Comparison of ENCODE assay signal across 29 cellular contexts in the genomic region with DNA sequence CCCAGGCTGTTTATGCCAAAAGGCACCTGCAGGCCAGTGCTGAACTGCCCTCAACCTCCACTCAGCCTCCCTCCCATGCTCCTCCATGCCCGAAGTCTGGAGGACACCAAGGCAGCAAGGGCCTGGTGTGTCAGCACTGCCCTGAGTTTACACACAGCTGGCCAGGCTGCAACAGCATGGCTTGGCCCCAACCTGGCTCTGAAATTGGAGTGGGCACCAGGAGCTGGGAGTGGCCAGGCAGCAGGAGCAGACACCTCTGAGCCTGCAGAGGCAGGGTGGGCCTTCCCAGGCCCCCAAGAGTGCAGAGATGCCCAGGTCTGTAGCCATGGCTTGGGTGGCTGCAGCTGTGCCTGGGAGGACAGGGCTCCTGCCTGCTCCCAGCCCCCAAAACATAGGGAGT.
"Had no signal": no experiment of that assay in that cellular context is flagged by ENCODE, and none has a peak within 500 bp of the region (broad histone marks: within the 10 kb centered on the region; RNA-seq: fewer than 3 reads in every experiment).

No MANE protein-coding gene starts in this region.

- DNase-seq: naive thymus-derived CD4-positive, alpha-beta T cell; natural killer cell; nucleus accumbens; pancreas; psoas muscle; right cardiac atrium; right lobe of liver; sigmoid colon; small intestine; stimulated activated CD4-positive, alpha-beta T cell treated with anti-CD3 and anti-CD28 coated beads, Interleukin-12 subunit alpha, Interleukin-12 subunit beta, amount 100 ng/mL, for 4 hours; stimulated activated CD4-positive, alpha-beta T cell treated with anti-CD3 and anti-CD28 coated beads, Interleukin-1b, Interleukin-23, amount 100 ng/mL, for 48 hours; stimulated activated CD4-positive, alpha-beta T cell treated with anti-CD3 and anti-CD28 coated beads, Interleukin-4, amount 100 ng/mL, for 1 hour; stimulated activated CD4-positive, alpha-beta T cell treated with anti-CD3 and anti-CD28 coated beads, Interleukin-4, amount 100 ng/mL, for 4 hours; stimulated activated CD8-positive, alpha-beta memory T cell treated with anti-CD3 and anti-CD28 coated beads, Interleukin-4, amount 100 ng/mL, for 48 hours; stimulated activated naive CD4-positive, alpha-beta T cell; stimulated activated naive CD8-positive, alpha-beta T cell treated with anti-CD3 and anti-CD28 coated beads, Interleukin-15, amount 100 ng/mL, for 72 hours; stimulated activated naive CD8-positive, alpha-beta T cell treated with anti-CD3 and anti-CD28 coated beads, Interleukin-15, Interleukin-2, amounts not matched to agents 100 U/mL and 50 U/mL, for 24 hours; substantia nigra; testis; tibial artery; transverse colon; upper lobe of right lung; uterus had no signal

- H3K36me3 ChIP-seq: neutrophil, pancreas, right lobe of liver, sigmoid colon, suprapubic skin, tibial artery, transverse colon, upper lobe of right lung, uterus had no signal

- H3K27me3 Mint-ChIP-seq: progenitor cell of endocrine pancreas; stimulated activated memory B cell treated with anti-CD40 and anti-IgM and Interleukin-4, amounts not matched to agents 10 μg/mL and 1 μg/mL and 100 μg/mL, for 72 hours; stimulated activated naive CD8-positive, alpha-beta T cell treated with anti-CD3 and anti-CD28 coated beads, Interleukin-15, amount 100 ng/mL, for 72 hours; type B pancreatic cell had no signal

- H3K27ac Mint-ChIP-seq: naive thymus-derived CD4-positive, alpha-beta T cell; natural killer cell; nephron; progenitor cell of endocrine pancreas; stimulated activated memory B cell treated with anti-CD40 and anti-IgM and Interleukin-4, amounts not matched to agents 10 μg/mL and 1 μg/mL and 100 μg/mL, for 72 hours; stimulated activated naive CD8-positive, alpha-beta T cell treated with anti-CD3 and anti-CD28 coated beads, Interleukin-15, amount 100 ng/mL, for 72 hours; type B pancreatic cell had no signal

- H3K9me3 Mint-ChIP-seq: stimulated activated naive CD8-positive, alpha-beta T cell treated with anti-CD3 and anti-CD28 coated beads, Interleukin-15, amount 100 ng/mL, for 72 hours; type B pancreatic cell had no signal

- H3K4me3 Mint-ChIP-seq: naive thymus-derived CD4-positive, alpha-beta T cell; natural killer cell; nephron; stimulated activated memory B cell treated with anti-CD40 and anti-IgM and Interleukin-4, amounts not matched to agents 10 μg/mL and 1 μg/mL and 100 μg/mL, for 72 hours; stimulated activated naive CD8-positive, alpha-beta T cell treated with anti-CD3 and anti-CD28 coated beads, Interleukin-15, amount 100 ng/mL, for 72 hours; type B pancreatic cell had no signal

- H3K4me3 ChIP-seq: pancreas, psoas muscle, right lobe of liver, sigmoid colon, suprapubic skin, testis, tibial artery, transverse colon, upper lobe of right lung, uterus had no signal

- H3K4me1 ChIP-seq: pancreas, psoas muscle, right lobe of liver, sigmoid colon, suprapubic skin, testis, tibial artery, transverse colon, upper lobe of right lung, uterus had no signal

- H3K27ac ChIP-seq: neutrophil, pancreas, psoas muscle, right lobe of liver, sigmoid colon, suprapubic skin, testis, tibial artery, transverse colon, upper lobe of right lung, uterus had no signal

- H3K4me1 Mint-ChIP-seq: naive thymus-derived CD4-positive, alpha-beta T cell; natural killer cell; nephron; stimulated activated memory B cell treated with anti-CD40 and anti-IgM and Interleukin-4, amounts not matched to agents 10 μg/mL and 1 μg/mL and 100 μg/mL, for 72 hours; stimulated activated naive CD8-positive, alpha-beta T cell treated with anti-CD3 and anti-CD28 coated beads, Interleukin-15, amount 100 ng/mL, for 72 hours had no signal

- H3K36me3 Mint-ChIP-seq: naive thymus-derived CD4-positive, alpha-beta T cell; natural killer cell; stimulated activated memory B cell treated with anti-CD40 and anti-IgM and Interleukin-4, amounts not matched to agents 10 μg/mL and 1 μg/mL and 100 μg/mL, for 72 hours; type B pancreatic cell had no signal

- H3K9me3 ChIP-seq: neutrophil, pancreas, psoas muscle, right lobe of liver, sigmoid colon, suprapubic skin, testis, tibial artery, transverse colon, upper lobe of right lung, uterus had no signal

- H3K27me3 ChIP-seq: neutrophil, pancreas, right lobe of liver, sigmoid colon, suprapubic skin, testis, tibial artery, transverse colon, upper lobe of right lung, uterus had no signal

- FAIRE-seq: pancreas, small intestine had no signal
